Comparison of ENCODE assay signal across 1 cellular context in the genomic region with DNA sequence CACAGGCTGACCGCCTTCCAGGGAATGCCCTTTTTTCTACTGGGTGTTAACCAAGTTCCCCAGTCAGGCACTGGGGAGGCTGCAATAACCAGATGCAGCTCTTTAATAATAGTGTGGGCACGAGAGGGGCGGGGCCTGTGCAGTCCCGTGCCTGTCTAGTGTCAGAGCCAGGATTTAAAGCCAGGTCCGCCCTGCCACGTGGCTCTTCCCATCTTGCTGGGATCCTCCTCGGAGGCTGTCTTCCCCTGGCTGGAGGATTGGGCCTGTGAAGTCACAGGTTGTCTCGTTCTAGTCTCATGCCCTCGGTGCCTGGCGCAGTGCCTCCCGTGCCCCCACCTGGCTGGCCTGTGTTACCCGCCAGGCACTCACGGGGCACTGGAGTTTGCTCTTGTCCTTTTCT.
TF ChIP-seq lines count a peak whose summit lies in the region.

No MANE protein-coding gene starts in this region.

TF ChIP-seq in SK-N-SH, 30 proteins besides CTCF, POLR2A, EP300 and RAD21 (continued from another document):
- TF ChIP-seq, protein P1, sequence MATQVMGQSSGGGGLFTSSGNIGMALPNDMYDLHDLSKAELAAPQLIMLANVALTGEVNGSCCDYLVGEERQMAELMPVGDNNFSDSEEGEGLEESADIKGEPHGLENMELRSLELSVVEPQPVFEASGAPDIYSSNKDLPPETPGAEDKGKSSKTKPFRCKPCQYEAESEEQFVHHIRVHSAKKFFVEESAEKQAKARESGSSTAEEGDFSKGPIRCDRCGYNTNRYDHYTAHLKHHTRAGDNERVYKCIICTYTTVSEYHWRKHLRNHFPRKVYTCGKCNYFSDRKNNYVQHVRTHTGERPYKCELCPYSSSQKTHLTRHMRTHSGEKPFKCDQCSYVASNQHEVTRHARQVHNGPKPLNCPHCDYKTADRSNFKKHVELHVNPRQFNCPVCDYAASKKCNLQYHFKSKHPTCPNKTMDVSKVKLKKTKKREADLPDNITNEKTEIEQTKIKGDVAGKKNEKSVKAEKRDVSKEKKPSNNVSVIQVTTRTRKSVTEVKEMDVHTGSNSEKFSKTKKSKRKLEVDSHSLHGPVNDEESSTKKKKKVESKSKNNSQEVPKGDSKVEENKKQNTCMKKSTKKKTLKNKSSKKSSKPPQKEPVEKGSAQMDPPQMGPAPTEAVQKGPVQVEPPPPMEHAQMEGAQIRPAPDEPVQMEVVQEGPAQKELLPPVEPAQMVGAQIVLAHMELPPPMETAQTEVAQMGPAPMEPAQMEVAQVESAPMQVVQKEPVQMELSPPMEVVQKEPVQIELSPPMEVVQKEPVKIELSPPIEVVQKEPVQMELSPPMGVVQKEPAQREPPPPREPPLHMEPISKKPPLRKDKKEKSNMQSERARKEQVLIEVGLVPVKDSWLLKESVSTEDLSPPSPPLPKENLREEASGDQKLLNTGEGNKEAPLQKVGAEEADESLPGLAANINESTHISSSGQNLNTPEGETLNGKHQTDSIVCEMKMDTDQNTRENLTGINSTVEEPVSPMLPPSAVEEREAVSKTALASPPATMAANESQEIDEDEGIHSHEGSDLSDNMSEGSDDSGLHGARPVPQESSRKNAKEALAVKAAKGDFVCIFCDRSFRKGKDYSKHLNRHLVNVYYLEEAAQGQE (IDR thresholded peaks at IDR 0.05; ENCODE audit: low read depth, low read length): no peak
- no peak for TF ChIP-seq JUND (IDR thresholded peaks at IDR 0.05)
- no peak for TF ChIP-seq MEF2A (IDR thresholded peaks at IDR 0.05; ENCODE audit: borderline replicate concordance, low read depth)
- TF ChIP-seq GABPA (IDR thresholded peaks at IDR 0.05; ENCODE audit: low read depth): no peak
